12 cellular contexts compared by ENCODE assay signal in the genomic region with DNA sequence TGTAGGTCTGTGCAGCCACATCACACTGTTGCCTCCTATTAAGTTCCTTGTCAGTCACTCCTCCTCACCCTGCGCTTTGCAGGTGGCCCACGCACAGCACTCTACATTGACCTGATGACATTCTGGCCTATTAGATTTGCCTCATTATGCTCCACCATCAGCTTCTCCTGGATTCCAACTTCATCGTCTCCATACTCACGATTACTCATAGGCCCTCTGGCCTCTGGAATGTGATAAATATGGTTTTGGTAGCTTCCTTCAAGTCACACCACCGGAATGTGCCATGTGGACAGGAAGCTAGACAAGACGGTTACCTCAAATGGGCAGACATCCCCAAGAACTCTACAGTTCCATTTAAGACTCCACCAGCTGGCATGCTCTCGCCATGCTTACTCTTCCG.
DNase-seq lines count a peak whose midpoint lies in the region; FAIRE-seq and TF ChIP-seq lines count a peak whose summit lies in the region.
"Had no signal": no experiment of that assay in that cellular context is flagged by ENCODE, and none has a peak within 500 bp of the region (broad histone marks: within the 10 kb centered on the region; RNA-seq: fewer than 3 reads in every experiment).

No MANE protein-coding gene starts in this region.

- H3K9me1 ChIP-seq in endothelial cell of umbilical vein (replicated peaks; ENCODE audit: control insufficient read depth, extremely low read depth, insufficient read depth, low read length): no peaks in the 10 kb centered on the region

- H3K14ac ChIP-seq in trophoblast cell (ENCODE audit: low read length): no peak overlapping the region

- peak; percentile 72 for FAIRE-seq in endothelial cell of umbilical vein (lab: Jason Lieb, UNC)

- H2BK5ac ChIP-seq in trophoblast cell (ENCODE audit: low read depth, low read length, poor library complexity): no peak overlapping the region

- no peak overlapping the region for H2BK12ac ChIP-seq in trophoblast cell (ENCODE audit: low read length)

- H3K18ac ChIP-seq in trophoblast cell (ENCODE audit: low read length): no peak overlapping the region

- no peak overlapping the region for H3K23ac ChIP-seq in trophoblast cell (ENCODE audit: low read length)

- H3K4me3 ChIP-seq in endothelial cell of umbilical vein (replicated peaks in 1 of 3; ENCODE audit: insufficient read depth in 1 of 3, low read depth in 1 of 3, low read length in 3 of 3): no peak overlapping the region
- no peak overlapping the region for H3K4me3 ChIP-seq in trophoblast cell (ENCODE audit: low read depth, low read length)
- H3K4me3 ChIP-seq in H7 (ENCODE audit: insufficient read depth, low read depth, low read length): no peak overlapping the region
- no peak overlapping the region for H3K4me3 ChIP-seq in ovary

- no peaks in the 10 kb centered on the region for H3K79me2 ChIP-seq in endothelial cell of umbilical vein (ENCODE audit: control insufficient read depth, insufficient read depth, low read length)
- no peaks in the 10 kb centered on the region for H3K79me2 ChIP-seq in trophoblast cell (ENCODE audit: control insufficient read depth, insufficient read depth, low read length, poor library complexity)

- CTCF ChIA-PET in endothelial cell of umbilical vein (lab: Charles Lee): interaction anchor here (0.7 to 1.8 kb wide), 3 partner anchors 11 to 326 kb away, joined by 3 to 5 read pairs (median 3); no protein-coding TSS in a partner anchor

- H3K4ac ChIP-seq in trophoblast cell (ENCODE audit: low read depth, low read length): no peak overlapping the region

- BruUV-seq in endothelial cell of umbilical vein (replicated peaks; lab: Mats Ljungman, UMichigan): no TSS peak

- WGBS in trophoblast cell (ENCODE audit: extremely low coverage, insufficient coverage, insufficient read length): no CpG with 5 or more reads among the region's 8 CpGs
- WGBS in ovary, 3 donors: 82 to 89% (median 85%) methylated on average over 8 of the region's 8 CpGs

- H3K36me3 ChIP-seq in endothelial cell of umbilical vein (ENCODE audit: control insufficient read depth in 2 of 2, extremely low read depth in 1 of 2, insufficient read depth in 2 of 2, low read length in 2 of 2): no peaks in the 10 kb centered on the region
- H3K36me3 ChIP-seq in trophoblast cell (ENCODE audit: control insufficient read depth in 1 of 2, insufficient read depth in 2 of 2, low read length in 2 of 2): no peaks in the 10 kb centered on the region
- no peaks in the 10 kb centered on the region for H3K36me3 ChIP-seq in H7 (replicated peaks; ENCODE audit: control insufficient read depth, insufficient read depth, low read length)
- H3K36me3 ChIP-seq in ovary: no peaks in the 10 kb centered on the region

- H3K27ac ChIP-seq in endothelial cell of umbilical vein (ENCODE audit: insufficient read depth, low read depth, low read length) (peak overlapping the region; percentile 25), trophoblast cell (ENCODE audit: low read depth, low read length) (no peak overlapping the region), ovary (no peak overlapping the region)

- H3K79me1 ChIP-seq in trophoblast cell (ENCODE audit: low read length): no peaks in the 10 kb centered on the region

- DNase-seq in ELR (ENCODE audit: low read depth) (peak; percentile 99), RPMI7951 (ENCODE audit: low read depth) (peak; percentile 99), endothelial cell of umbilical vein (ENCODE audit: low read depth, low spot score) (no peak), trophoblast cell (peak; percentile 60 to 74), H7 (no peak), ovary (no peak), GM19240 (ENCODE audit: insufficient read length, low spot score) (no peak)
- DNase-seq in stimulated activated CD4-positive, alpha-beta T cell treated with anti-CD3 and anti-CD28 coated beads, Interleukin-4, amount 100 ng/mL, for 24 hours: no peak
- DNase-seq: activated CD4-positive, alpha-beta T cell treated with anti-CD3 and anti-CD28 coated beads, Interleukin-2, amount 50 U/mL, for 4 hours; CD4-positive, alpha-beta T cell; right cardiac atrium; T-helper 2 cell had no signal

- TF ChIP-seq POLR2A in endothelial cell of umbilical vein (IDR thresholded peaks at IDR 0.05; ENCODE audit: low read depth, low read length): no peak
- TF ChIP-seq POLR2A in ovary (IDR thresholded peaks at IDR 0.05): no peak

- POLR2A ChIA-PET in endothelial cell of umbilical vein (lab: Charles Lee): no interaction called here

- H3K9ac ChIP-seq in endothelial cell of umbilical vein (replicated peaks; ENCODE audit: extremely low read depth, insufficient read depth, low read length) (no peak overlapping the region), trophoblast cell (ENCODE audit: low read length) (no peak overlapping the region)

- H3K9me3 ChIP-seq in endothelial cell of umbilical vein (replicated peaks; ENCODE audit: control insufficient read depth, insufficient read depth, low read length) (no peaks in the 10 kb centered on the region), trophoblast cell (ENCODE audit: insufficient read depth, low read depth, low read length) (no peaks in the 10 kb centered on the region), ovary (no peaks in the 10 kb centered on the region)

- H2BK120ac ChIP-seq in trophoblast cell (ENCODE audit: insufficient read depth, low read length, poor library complexity): no peak overlapping the region

- H3K4me2 ChIP-seq in endothelial cell of umbilical vein (ENCODE audit: insufficient read depth, low read length) (peak overlapping the region; percentile 6), trophoblast cell (ENCODE audit: low read length) (no peak overlapping the region)

- H4K8ac ChIP-seq in trophoblast cell (ENCODE audit: low read depth, low read length): no peak overlapping the region

- intact Hi-C loops in endothelial cell of umbilical vein (cut with micrococcal nuclease): no loop called here
- intact Hi-C loops in ovary (cut with DNase I): no loop called here

- dilution Hi-C loops in endothelial cell of umbilical vein (cut with MboI; ENCODE audit: extremely low pct_ligation_motif_present, low sequenced_read_pairs): no loop called here

- H4K91ac ChIP-seq in trophoblast cell (ENCODE audit: low read depth, low read length): no peak overlapping the region

- no peak overlapping the region for H4K12ac ChIP-seq in trophoblast cell (ENCODE audit: low read depth, low read length)

- H2AFZ ChIP-seq in endothelial cell of umbilical vein (ENCODE audit: low read depth, low read length) (peak overlapping the region; percentile 40), trophoblast cell (ENCODE audit: insufficient read depth, low read length, poor library complexity) (no peak overlapping the region)

- H3K27me3 ChIP-seq in endothelial cell of umbilical vein (ENCODE audit: control insufficient read depth in 2 of 2, insufficient read depth in 2 of 2, low read length in 2 of 2) (no peaks in the 10 kb centered on the region), trophoblast cell (ENCODE audit: insufficient read depth, low read length) (no peaks in the 10 kb centered on the region), H7 (ENCODE audit: control insufficient read depth, insufficient read depth, low read length) (no peaks in the 10 kb centered on the region), ovary (no peaks in the 10 kb centered on the region)

- no peak overlapping the region for H2AK5ac ChIP-seq in trophoblast cell (ENCODE audit: low read length)

- peaks cover 13% of the 10 kb centered on the region for H3K4me1 ChIP-seq in endothelial cell of umbilical vein (ENCODE audit: control insufficient read depth, extremely low read depth, insufficient read depth, low read length)
- no peaks in the 10 kb centered on the region for H3K4me1 ChIP-seq in trophoblast cell (ENCODE audit: control insufficient read depth in 1 of 2, insufficient read depth in 2 of 2, low read length in 2 of 2)
- H3K4me1 ChIP-seq in ovary (ENCODE audit: insufficient read depth): peaks cover 22% of the 10 kb centered on the region

- H4K20me1 ChIP-seq in endothelial cell of umbilical vein (replicated peaks; ENCODE audit: control insufficient read depth, extremely low read depth, insufficient read depth, low read length): no peaks in the 10 kb centered on the region

- no peak for TF ChIP-seq CTCF in endothelial cell of umbilical vein (IDR thresholded peaks at IDR 0.05; ENCODE audit: extremely low read depth in 1 of 2, insufficient read depth in 1 of 2, low read depth in 1 of 2, low read length in 2 of 2)
- no peak for TF ChIP-seq CTCF in ovary (IDR thresholded peaks at IDR 0.05)

- TF ChIP-seq EP300 in ovary (IDR thresholded peaks at IDR 0.05): no peak

TF ChIP-seq in endothelial cell of umbilical vein, 7 proteins besides CTCF, POLR2A, EP300 and RAD21:
- TF ChIP-seq POLR2AphosphoS5 (IDR thresholded peaks at IDR 0.05; ENCODE audit: insufficient read depth, low read depth, low read length) (peak; percentile 50), JUN (IDR thresholded peaks at IDR 0.05; ENCODE audit: borderline replicate concordance, insufficient read depth, insufficient read length, low read depth) (peak; percentile 15), FOS (IDR thresholded peaks at IDR 0.05; ENCODE audit: borderline replicate concordance, insufficient read depth, low read length) (peak; percentile 76), EZH2 (IDR thresholded peaks at IDR 0.05; ENCODE audit: borderline replicate concordance, low read depth, low read length, severe bottlenecking) (no peak), GATA2 (IDR thresholded peaks at IDR 0.05; ENCODE audit: insufficient read depth, insufficient read length, low read depth, low read length) (peak; percentile 38)
- TF ChIP-seq, protein P1, sequence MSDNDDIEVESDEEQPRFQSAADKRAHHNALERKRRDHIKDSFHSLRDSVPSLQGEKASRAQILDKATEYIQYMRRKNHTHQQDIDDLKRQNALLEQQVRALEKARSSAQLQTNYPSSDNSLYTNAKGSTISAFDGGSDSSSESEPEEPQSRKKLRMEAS (IDR thresholded peaks at IDR 0.05; ENCODE audit: insufficient read depth, insufficient read length): no peak

Comparison
In these comparisons a context has a peak if more than half of its experiments do, and no peak if none do; other contexts are left out.
1. DNase-seq: peak in ELR (single experiment), RPMI7951 (single experiment) and trophoblast cell (2 of 2); none in endothelial cell of umbilical vein (single experiment), H7 (single experiment), stimulated activated CD4-positive, alpha-beta T cell treated with anti-CD3 and anti-CD28 coated beads, Interleukin-4, amount 100 ng/mL, for 24 hours (single experiment), ovary (0 of 5) and GM19240 (single experiment).